ENCODE assay signal across 9 cellular contexts in the genomic region with DNA sequence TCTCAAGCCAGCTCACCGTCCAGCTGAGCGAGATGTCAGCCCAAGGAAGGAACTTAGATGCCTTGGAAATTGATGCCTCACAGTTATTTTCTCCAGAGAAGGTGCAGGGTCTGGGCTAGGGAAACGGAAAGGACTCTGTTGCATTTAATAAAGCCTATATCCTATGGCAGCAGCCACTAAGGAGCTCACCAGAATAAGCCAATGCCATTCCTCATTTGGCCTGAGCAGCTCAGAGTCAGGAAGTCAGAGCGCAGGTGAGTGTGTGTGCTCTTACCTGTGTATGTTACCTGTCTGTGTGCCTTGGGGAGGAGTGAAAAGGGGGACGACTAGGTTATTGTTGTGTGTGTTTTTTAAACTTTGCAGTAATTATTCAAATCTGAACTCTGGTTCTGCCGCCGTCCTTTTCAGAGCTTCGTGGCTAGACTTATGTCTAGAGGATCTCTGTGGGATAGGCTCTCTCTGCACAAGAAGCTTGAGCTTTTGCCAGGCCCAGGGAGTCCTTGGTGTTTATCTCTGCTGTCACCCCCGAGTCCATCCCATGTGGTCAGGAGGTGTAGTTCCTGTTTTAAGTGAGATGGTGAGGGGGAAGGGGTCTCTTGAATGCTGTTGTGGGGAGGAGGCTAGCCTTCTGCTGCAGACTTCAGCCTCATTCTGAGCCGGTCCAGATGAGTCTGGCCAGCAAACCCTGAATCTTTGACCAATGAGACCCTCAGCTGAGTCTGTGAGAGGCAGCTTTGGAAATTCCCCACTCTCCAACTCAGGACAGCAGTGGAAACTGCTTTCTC. TPM values are rescaled to one million over a fixed set of nuclear protein-coding genes. Genes with fewer than 3 reads are reported as not detected.
A peak's percentile ranks its signal among the peaks of the same experiment; 100 is the strongest.
DNase-seq lines count a peak whose midpoint lies in the region; ATAC-seq and TF ChIP-seq lines count a peak whose summit lies in the region.
"Had no signal": no experiment of that assay in that cellular context is flagged by ENCODE, and none has a peak within 500 bp of the region (broad histone marks: within the 10 kb centered on the region; RNA-seq: fewer than 3 reads in every experiment).

No MANE protein-coding gene starts in this region.

- H2AFZ ChIP-seq in mesenchymal stem cell (ENCODE audit: low read depth, low read length): no peak overlapping the region

- no peak overlapping the region for H4K91ac ChIP-seq in mesenchymal stem cell (ENCODE audit: low read length)

- H3K36me3 ChIP-seq in heart left ventricle: no peaks in the 10 kb centered on the region
- no peaks in the 10 kb centered on the region for H3K36me3 ChIP-seq in mesenchymal stem cell (ENCODE audit: control insufficient read depth in 1 of 2, insufficient read depth in 2 of 2, low read depth in 1 of 2, low read length in 2 of 2)
- no peaks in the 10 kb centered on the region for H3K36me3 ChIP-seq in uterus

- peaks cover 4% of the 10 kb centered on the region for H3K4me1 ChIP-seq in right cardiac atrium (ENCODE audit: control insufficient read depth, insufficient read depth, low read length)
- H3K4me1 ChIP-seq in heart left ventricle: peaks cover 0 to 31% (median 19%) of the 10 kb centered on the region in 12 donors
- peaks cover 9% of the 10 kb centered on the region for H3K4me1 ChIP-seq in mesenchymal stem cell (ENCODE audit: control insufficient read depth, insufficient read depth, low read depth, low read length)
- H3K4me1 ChIP-seq in uterus: peaks cover 0 to 5% of the 10 kb centered on the region in 2 donors

- H3K18ac ChIP-seq in mesenchymal stem cell (ENCODE audit: low read depth in 1 of 2, low read length in 2 of 2): no peak overlapping the region

- WGBS in right cardiac atrium: 36% methylated on average over 10 of the region's 10 CpGs
- WGBS in heart left ventricle, 4 donors: 47 to 61% (median 54%) methylated on average over 10 of the region's 10 CpGs
- WGBS in mesenchymal stem cell: 70% methylated on average over 10 of the region's 10 CpGs

- peak overlapping the region; percentile 56 for H3K4me2 ChIP-seq in mesenchymal stem cell (ENCODE audit: low read length, poor library complexity, severe bottlenecking)

- H3K27ac ChIP-seq in right cardiac atrium (ENCODE audit: low read length): no peak overlapping the region
- H3K27ac ChIP-seq in heart left ventricle: peak overlapping the region in 2 of 12 donors; percentile 32 to 43
- H3K27ac ChIP-seq in mesenchymal stem cell (ENCODE audit: low read length, poor library complexity, severe bottlenecking): no peak overlapping the region
- peak overlapping the region; percentile 65 to 75 for H3K27ac ChIP-seq in uterus
- H3K27ac ChIP-seq: HL-60 had no signal

- H3K9me3 ChIP-seq in right cardiac atrium (ENCODE audit: control insufficient read depth, low read length): no peaks in the 10 kb centered on the region
- no peaks in the 10 kb centered on the region for H3K9me3 ChIP-seq in heart left ventricle
- H3K9me3 ChIP-seq in mesenchymal stem cell (ENCODE audit: control insufficient read depth, low read length): no peaks in the 10 kb centered on the region
- no peaks in the 10 kb centered on the region for H3K9me3 ChIP-seq in uterus

- no peak overlapping the region for H3K9ac ChIP-seq in mesenchymal stem cell (ENCODE audit: low read length)

- no peaks in the 10 kb centered on the region for H3K27me3 ChIP-seq in right cardiac atrium (ENCODE audit: control insufficient read depth, insufficient read depth)
- peaks cover 0 to 10% (median 0%) of the 10 kb centered on the region in 9 donors for H3K27me3 ChIP-seq in heart left ventricle
- peaks cover 0 to 3% of the 10 kb centered on the region in 2 experiments for H3K27me3 ChIP-seq in mesenchymal stem cell (ENCODE audit: control insufficient read depth in 1 of 2, insufficient read depth in 1 of 2, low read length in 2 of 2)
- no peaks in the 10 kb centered on the region for H3K27me3 ChIP-seq in uterus

- POLR2A ChIA-PET in activated CD8-positive, alpha-beta T cell treated with anti-CD3 and anti-CD28 coated beads for 36 hours (lab: Charles Lee): interaction anchor here (0.8 to 4.2 kb wide), 12 partner anchors 8 to 91 kb away, joined by 3 to 21 read pairs (median 4); a partner anchor contains a TSS

- TF ChIP-seq CTCF in heart left ventricle (IDR thresholded peaks at IDR 0.05): no peak
- no peak for TF ChIP-seq CTCF in activated CD8-positive, alpha-beta T cell treated with anti-CD3 and anti-CD28 coated beads for 36 hours (IDR thresholded peaks at IDR 0.05)
- TF ChIP-seq CTCF in uterus (IDR thresholded peaks at IDR 0.05): no peak

- no peak overlapping the region for H3K14ac ChIP-seq in mesenchymal stem cell (ENCODE audit: low read length in 2 of 2)

- CTCF ChIA-PET in activated CD8-positive, alpha-beta T cell treated with anti-CD3 and anti-CD28 coated beads for 36 hours (lab: Charles Lee): interaction anchor here (0.7 to 17.4 kb wide), 31 partner anchors 10 to 294 kb away, joined by 3 to 411 read pairs (median 5); a partner anchor contains a TSS

- no peak overlapping the region for H2AK5ac ChIP-seq in mesenchymal stem cell (ENCODE audit: low read length, severe bottlenecking)

- peaks cover 56% of the 10 kb centered on the region for H3K4me1 Mint-ChIP-seq in activated CD8-positive, alpha-beta T cell treated with anti-CD3 and anti-CD28 coated beads for 36 hours (ENCODE audit: low read depth)

- H3K4me3 Mint-ChIP-seq in activated CD8-positive, alpha-beta T cell treated with anti-CD3 and anti-CD28 coated beads for 36 hours: peak overlapping the region; percentile 89

- H3K9me3 Mint-ChIP-seq in activated CD8-positive, alpha-beta T cell treated with anti-CD3 and anti-CD28 coated beads for 36 hours: no peaks in the 10 kb centered on the region

- ATAC-seq in right cardiac atrium (peak in 1 of 2 donors; percentile 3), heart left ventricle (no peak), GM21737 (IDR thresholded peaks at IDR 0.05; ENCODE audit: unreplicated experiment) (no peak)
- no peak for ATAC-seq in activated CD8-positive, alpha-beta T cell treated with anti-CD3 and anti-CD28 coated beads for 36 hours

- H3K4me3 ChIP-seq in right cardiac atrium (ENCODE audit: low read length) (peak overlapping the region; percentile 25), heart left ventricle (peak overlapping the region in 5 of 12 donors; percentile 10 to 71 (median 34)), mesenchymal stem cell (ENCODE audit: insufficient read depth in 1 of 2, low read depth in 1 of 2, low read length in 2 of 2) (peak overlapping the region in 1 of 2 experiments; percentile 25), uterus (peak overlapping the region in 1 of 2 donors; percentile 50)

- no peak overlapping the region for H2BK15ac ChIP-seq in mesenchymal stem cell (ENCODE audit: low read depth, poor library complexity, severe bottlenecking)

- no peak overlapping the region for H2BK120ac ChIP-seq in mesenchymal stem cell (ENCODE audit: low read depth, low read length)

- DNase-seq in right cardiac atrium: no peak
- DNase-seq in heart left ventricle: no peak
- no peak for DNase-seq in activated CD8-positive, alpha-beta T cell treated with anti-CD3 and anti-CD28 coated beads for 36 hours
- peak; percentile 15 for DNase-seq in mesenchymal stem cell
- no peak for DNase-seq in uterus
- no peak for DNase-seq in cerebellar nuclear complex (lab: John Stamatoyannopoulos, UW)
- no peak for DNase-seq in HuH-7 (ENCODE audit: low spot score)

- no peak for TF ChIP-seq POLR2A in heart left ventricle (IDR thresholded peaks at IDR 0.05)
- TF ChIP-seq POLR2A in uterus (IDR thresholded peaks at IDR 0.05): no peak

- intact Hi-C loops in right cardiac atrium (cut with DNase I) (no loop called here), heart left ventricle (cut with DNase I) (loop anchor here in 3 of 10 donors (2.0 to 10.0 kb wide), 2 partner anchors 27 to 105 kb away; a partner anchor contains a TSS), uterus (cut with DNase I; ENCODE audit: low total_unique reads) (no loop called here)
- intact Hi-C loops in activated CD8-positive, alpha-beta T cell treated with anti-CD3 and anti-CD28 coated beads for 36 hours (cut with micrococcal nuclease): loop anchor here (2.0 kb wide), 2 partner anchors 19 to 27 kb away; a partner anchor contains a TSS

- H3K4ac ChIP-seq in mesenchymal stem cell (ENCODE audit: low read depth in 1 of 2, low read length in 2 of 2): no peak overlapping the region

- no peak overlapping the region for H4K8ac ChIP-seq in mesenchymal stem cell (ENCODE audit: low read length)

- peaks cover 15% of the 10 kb centered on the region for H3K27me3 Mint-ChIP-seq in activated CD8-positive, alpha-beta T cell treated with anti-CD3 and anti-CD28 coated beads for 36 hours

- no peak overlapping the region for H2BK12ac ChIP-seq in mesenchymal stem cell (ENCODE audit: low read length in 2 of 2)

- peaks cover 4% of the 10 kb centered on the region for H3K79me1 ChIP-seq in mesenchymal stem cell (replicated peaks; ENCODE audit: low read length, poor library complexity, severe bottlenecking)

- no peak overlapping the region for H3K23ac ChIP-seq in mesenchymal stem cell (ENCODE audit: low read length in 2 of 2)

- H2BK5ac ChIP-seq in mesenchymal stem cell (ENCODE audit: low read depth, low read length, poor library complexity, severe bottlenecking): no peak overlapping the region

- H3K36me3 Mint-ChIP-seq in activated CD8-positive, alpha-beta T cell treated with anti-CD3 and anti-CD28 coated beads for 36 hours (ENCODE audit: low read depth): peaks cover 2% of the 10 kb centered on the region

- H3K27ac Mint-ChIP-seq in activated CD8-positive, alpha-beta T cell treated with anti-CD3 and anti-CD28 coated beads for 36 hours: no peak overlapping the region

RNA-seq across cellular contexts. Expression of a gene that starts 2.4 kb away (rescaled TPM):
- total RNA-seq in right cardiac atrium (10 to 100 TPM in 3 of 4 donors, 1 to 10 TPM in 1; 6.5 to 15.9 (median 13.2) TPM), heart left ventricle (1 to 10 TPM in 8 of 9 donors, under 1 TPM in 1; 0.97 to 5.1 (median 2.1) TPM), uterus (1 to 10 TPM; 2.4 to 6.1 (median 5.3) TPM)
- polyA plus RNA-seq in right cardiac atrium (15.7 TPM), heart left ventricle (1 to 10 TPM; 1.4 to 2.0 TPM)
- total RNA-seq in activated CD8-positive, alpha-beta T cell treated with anti-CD3 and anti-CD28 coated beads for 36 hours: 1 to 10 TPM; 6.6 to 7.1 TPM
- 1.8 TPM for polyA plus RNA-seq in mesenchymal stem cell (2013, experiment 1 of 2)
- 1.8 TPM for polyA plus RNA-seq in mesenchymal stem cell (2013, experiment 2 of 2)

RNA-seq across cellular contexts. Expression of a gene that starts 18.6 kb away (rescaled TPM):
- total RNA-seq in right cardiac atrium (10 to 100 TPM in 1 of 4 donors, 1 to 10 TPM in 3; 7.9 to 10.1 (median 8.6) TPM), heart left ventricle (10 to 100 TPM in 1 of 9 donors, 1 to 10 TPM in 8; 5.2 to 10.1 (median 8.0) TPM), uterus (10 to 100 TPM in 2 of 4 donors, 1 to 10 TPM in 2; 7.9 to 26.9 (median 14.4) TPM)
- polyA plus RNA-seq in right cardiac atrium (4.9 TPM), heart left ventricle (1 to 10 TPM; 3.2 to 5.3 TPM)
- total RNA-seq in activated CD8-positive, alpha-beta T cell treated with anti-CD3 and anti-CD28 coated beads for 36 hours: 10 to 100 TPM; 10.0 to 10.7 TPM
- 8.1 TPM for polyA plus RNA-seq in mesenchymal stem cell (2013, experiment 1 of 2)
- polyA plus RNA-seq in mesenchymal stem cell (2013, experiment 2 of 2): 8.0 TPM

Comparison
In these comparisons a context has a peak if more than half of its experiments do, and no peak if none do; other contexts are left out.
1. H3K27ac ChIP-seq: peak in uterus (2 of 2); none in right cardiac atrium (single experiment) and mesenchymal stem cell (single experiment).